8 cellular contexts compared by ENCODE assay signal in the genomic region with DNA sequence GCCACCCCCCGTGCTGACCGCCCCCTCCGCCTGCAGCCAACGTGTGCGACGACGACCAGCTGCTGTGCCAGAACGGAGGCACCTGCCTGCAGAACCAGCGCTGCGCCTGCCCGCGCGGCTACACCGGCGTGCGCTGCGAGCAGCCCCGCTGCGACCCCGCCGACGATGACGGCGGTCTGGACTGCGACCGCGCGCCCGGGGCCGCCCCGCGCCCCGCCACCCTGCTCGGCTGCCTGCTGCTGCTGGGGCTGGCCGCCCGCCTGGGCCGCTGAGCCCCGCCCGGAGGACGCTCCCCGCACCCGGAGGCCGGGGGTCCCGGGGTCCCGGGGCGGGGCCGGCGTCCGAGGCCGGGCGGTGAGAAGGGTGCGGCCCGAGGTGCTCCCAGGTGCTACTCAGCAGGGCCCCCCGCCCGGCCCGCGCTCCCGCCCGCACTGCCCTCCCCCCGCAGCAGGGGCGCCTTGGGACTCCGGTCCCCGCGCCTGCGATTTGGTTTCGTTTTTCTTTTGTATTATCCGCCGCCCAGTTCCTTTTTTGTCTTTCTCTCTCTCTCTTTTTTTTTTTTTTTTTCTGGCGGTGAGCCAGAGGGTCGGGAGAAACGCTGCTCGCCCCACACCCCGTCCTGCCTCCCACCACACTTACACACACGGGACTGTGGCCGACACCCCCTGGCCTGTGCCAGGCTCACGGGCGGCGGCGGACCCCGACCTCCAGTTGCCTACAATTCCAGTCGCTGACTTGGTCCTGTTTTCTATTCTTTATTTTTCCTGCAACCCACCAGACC.
DNase-seq lines count a peak whose midpoint lies in the region; ATAC-seq and TF ChIP-seq lines count a peak whose summit lies in the region.

No MANE protein-coding gene starts in this region.

- TF ChIP-seq POLR2A in NB4 (IDR thresholded peaks at IDR 0.05; ENCODE audit: extremely low read depth, insufficient read length) (no peak), sigmoid colon (IDR thresholded peaks at IDR 0.05) (no peak)

- H3K4me1 ChIP-seq in heart right ventricle (peaks cover 3 to 56% (median 29%) of the 10 kb centered on the region in 9 donors), sigmoid colon (peaks cover 0 to 33% (median 22%) of the 10 kb centered on the region in 4 donors)

- H3K27me3 ChIP-seq in heart right ventricle (peaks cover 0 to 25% (median 3%) of the 10 kb centered on the region in 7 donors), sigmoid colon (peaks cover 0 to 8% (median 0%) of the 10 kb centered on the region in 3 donors)

- WGBS in heart right ventricle, 2 donors, result 1% methylated on average over 75 to 81 of the region's 81 CpGs
- WGBS in sigmoid colon, 2 donors, result 1% methylated on average over 81 of the region's 81 CpGs

- peak overlapping the region in 6 of 10 donors; percentile 12 to 78 (median 32) for H3K27ac ChIP-seq in heart right ventricle
- peak overlapping the region; percentile 47 to 70 (median 62) for H3K27ac ChIP-seq in sigmoid colon

- ATAC-seq in heart right ventricle, result peak in 1 of 8 donors; percentile 1

- peak overlapping the region; percentile 15 for H3K27ac Mint-ChIP-seq in activated T-helper 2 cell treated with anti-CD3 and anti-CD28 coated beads, Interferon-gamma antibody, Interleukin-2, Interleukin-4, amounts not matched to agents 10 μg/mL and 5 μg/mL and 100 μg/mL, durations not matched to agents 14 hours and 24 hours and 36 hours

- no peak for TF ChIP-seq EP300 in sigmoid colon (IDR thresholded peaks at IDR 0.05)

- H3K4me1 Mint-ChIP-seq in activated T-helper 2 cell treated with anti-CD3 and anti-CD28 coated beads, Interferon-gamma antibody, Interleukin-2, Interleukin-4, amounts not matched to agents 10 μg/mL and 5 μg/mL and 100 μg/mL, durations not matched to agents 14 hours and 24 hours and 36 hours (ENCODE audit: low read depth), result peaks cover 6% of the 10 kb centered on the region

- peak overlapping the region; percentile 93 for H3K4me3 Mint-ChIP-seq in activated T-helper 2 cell treated with anti-CD3 and anti-CD28 coated beads, Interferon-gamma antibody, Interleukin-2, Interleukin-4, amounts not matched to agents 10 μg/mL and 5 μg/mL and 100 μg/mL, durations not matched to agents 14 hours and 24 hours and 36 hours (ENCODE audit: low read depth)

- H3K4me3 ChIP-seq in NB4 (ENCODE audit: low read depth, low read length) (peak overlapping the region; percentile 56), heart right ventricle (peak overlapping the region; percentile 51 to 84 (median 66)), sigmoid colon (peak overlapping the region; percentile 53 to 74 (median 60))

- H3K9me3 ChIP-seq in heart right ventricle, result no peaks in the 10 kb centered on the region
- H3K9me3 ChIP-seq in sigmoid colon, result no peaks in the 10 kb centered on the region

- DNase-seq in NCI-H1417 (lab: John Stamatoyannopoulos, UW), result peak in 2 of 3 experiments; percentile 73 to 75
- no peak for DNase-seq in NCI-H1417 treated with DMSO at 0.1 percent for 48 hours (lab: John Stamatoyannopoulos, UW)
- DNase-seq in NB4 (ENCODE audit: low read depth), result peak; percentile 72
- DNase-seq in activated T-helper 2 cell treated with anti-CD3 and anti-CD28 coated beads, Interferon-gamma antibody, Interleukin-2, Interleukin-4, amounts not matched to agents 10 μg/mL and 5 μg/mL and 100 μg/mL, durations not matched to agents 14 hours and 24 hours and 36 hours (ENCODE audit: low spot score), result peak; percentile 50
- peak; percentile 41 for DNase-seq in heart right ventricle
- DNase-seq in sigmoid colon, result no peak
- DNase-seq in epidermal melanocyte (ENCODE audit: insufficient read length, low spot score), result no peak
- no peak for DNase-seq in cerebellum (ENCODE audit: low spot score)

- H3K36me3 ChIP-seq in heart right ventricle, result no peaks in the 10 kb centered on the region
- no peaks in the 10 kb centered on the region for H3K36me3 ChIP-seq in sigmoid colon

- intact Hi-C loops in activated T-helper 2 cell treated with anti-CD3 and anti-CD28 coated beads, Interferon-gamma antibody, Interleukin-2, Interleukin-4, amounts not matched to agents 10 μg/mL and 5 μg/mL and 100 μg/mL, durations not matched to agents 14 hours and 24 hours and 36 hours (cut with micrococcal nuclease), result loop anchor here (10.0 kb wide), 1 partner anchor 407 kb away; no protein-coding TSS in a partner anchor
- intact Hi-C loops in heart right ventricle (cut with DNase I), result no loop called here
- intact Hi-C loops in sigmoid colon (cut with DNase I), result loop anchor here (10.0 kb wide), 1 partner anchor 637 kb away; no protein-coding TSS in a partner anchor

- no peaks in the 10 kb centered on the region for H3K9me3 Mint-ChIP-seq in activated T-helper 2 cell treated with anti-CD3 and anti-CD28 coated beads, Interferon-gamma antibody, Interleukin-2, Interleukin-4, amounts not matched to agents 10 μg/mL and 5 μg/mL and 100 μg/mL, durations not matched to agents 14 hours and 24 hours and 36 hours

- H3K27me3 Mint-ChIP-seq in activated T-helper 2 cell treated with anti-CD3 and anti-CD28 coated beads, Interferon-gamma antibody, Interleukin-2, Interleukin-4, amounts not matched to agents 10 μg/mL and 5 μg/mL and 100 μg/mL, durations not matched to agents 14 hours and 24 hours and 36 hours (ENCODE audit: low read depth), result peaks cover 36% of the 10 kb centered on the region

- H3K36me3 Mint-ChIP-seq in activated T-helper 2 cell treated with anti-CD3 and anti-CD28 coated beads, Interferon-gamma antibody, Interleukin-2, Interleukin-4, amounts not matched to agents 10 μg/mL and 5 μg/mL and 100 μg/mL, durations not matched to agents 14 hours and 24 hours and 36 hours (ENCODE audit: low read depth), result no peaks in the 10 kb centered on the region

- TF ChIP-seq CTCF in NB4 (IDR thresholded peaks at IDR 0.05; ENCODE audit: low read depth, low read length), result no peak
- no peak for TF ChIP-seq CTCF in heart right ventricle (IDR thresholded peaks at IDR 0.05)
- no peak for TF ChIP-seq CTCF in sigmoid colon (IDR thresholded peaks at IDR 0.05)

Comparison
In these comparisons a context has a peak if more than half of its experiments do, and no peak if none do; other contexts are left out.
1. DNase-seq: peak in NCI-H1417 (2 of 3), NB4 (single experiment), activated T-helper 2 cell treated with anti-CD3 and anti-CD28 coated beads, Interferon-gamma antibody, Interleukin-2, Interleukin-4, amounts not matched to agents 10 μg/mL and 5 μg/mL and 100 μg/mL, durations not matched to agents 14 hours and 24 hours and 36 hours (single experiment) and heart right ventricle (2 of 2); none in NCI-H1417 treated with DMSO at 0.1 percent for 48 hours (single experiment), sigmoid colon (single experiment), epidermal melanocyte (single experiment) and cerebellum (single experiment).
2. intact Hi-C loops: an anchor here in activated T-helper 2 cell treated with anti-CD3 and anti-CD28 coated beads, Interferon-gamma antibody, Interleukin-2, Interleukin-4, amounts not matched to agents 10 μg/mL and 5 μg/mL and 100 μg/mL, durations not matched to agents 14 hours and 24 hours and 36 hours (10.0 kb wide) and sigmoid colon (10.0 kb wide); none called in heart right ventricle.
3. Peak in every context shown above with its lines, with median percentiles within 50 percentile points of each other: H3K4me3 ChIP-seq.